ENCODE assay signal across 17 cellular contexts in genomic region chr2:226307440-226308365, GRCh38.
A peak's percentile ranks its signal among the peaks of the same experiment; 100 is the strongest.
DNase-seq lines count a peak whose midpoint lies in the region; ATAC-seq and TF ChIP-seq lines count a peak whose summit lies in the region.
"Had no signal": no experiment of that assay in that cellular context is flagged by ENCODE, and none has a peak within 500 bp of the region (broad histone marks: within the 10 kb centered on the region; RNA-seq: fewer than 3 reads in every experiment).

No MANE protein-coding gene starts in this region.

- H3K27ac ChIP-seq in 22Rv1, result peak overlapping the region; percentile 79
- no peak overlapping the region for H3K27ac ChIP-seq in GM23338 (ENCODE audit: low read depth)
- peak overlapping the region; percentile 11 for H3K27ac ChIP-seq in hepatocyte
- no peak overlapping the region for H3K27ac ChIP-seq in neural progenitor cell
- H3K27ac ChIP-seq: RWPE1, SJCRH30 had no signal

- H3K4me1 ChIP-seq in GM23338 (ENCODE audit: insufficient read depth) (no peaks in the 10 kb centered on the region), hepatocyte (ENCODE audit: insufficient read depth) (no peaks in the 10 kb centered on the region), neural progenitor cell (no peaks in the 10 kb centered on the region)

- H3K4me3 ChIP-seq in GM23338, result no peak overlapping the region
- H3K4me3 ChIP-seq in hepatocyte, result no peak overlapping the region
- H3K4me3 ChIP-seq in neural progenitor cell, result no peak overlapping the region
- H3K4me3 ChIP-seq: K562, SJCRH30 had no signal

- 85% methylated on average over 6 of the region's 6 CpGs for WGBS in hepatocyte (ENCODE audit: low lambda C conversion rate, missing lambda C conversion rate)

- DNase-seq in GM23338 (ENCODE audit: low spot score) (no peak), hepatocyte (ENCODE audit: low spot score) (no peak), neural progenitor cell (ENCODE audit: low spot score) (no peak), putamen (ENCODE audit: low spot score) (no peak), T-helper 2 cell (no peak), NCI-H2107 treated with DMSO at 0.1 percent for 48 hours (lab: John Stamatoyannopoulos, UW; ENCODE audit: unreplicated experiment) (no peak)
- DNase-seq: C1 segment of cervical spinal cord, DMS153, MV-4-11, NCI-H1417, NCI-H187 treated with DMSO at 0.1 percent for 48 hours, NCI-H446 treated with DMSO at 0.1 percent for 48 hours, SJCRH30 had no signal

- no peak for TF ChIP-seq CTCF in 22Rv1 (IDR thresholded peaks at IDR 0.05)
- no peak for TF ChIP-seq CTCF in GM23338 (conservative IDR thresholded peaks at IDR 0.05; ENCODE audit: low read depth in 2 of 2)
- no peak for TF ChIP-seq CTCF in hepatocyte (IDR thresholded peaks at IDR 0.05; ENCODE audit: poor library complexity)
- TF ChIP-seq CTCF in neural progenitor cell (IDR thresholded peaks at IDR 0.05), result no peak

- H2AFZ ChIP-seq in GM23338, result no peak overlapping the region
- no peak overlapping the region for H2AFZ ChIP-seq in hepatocyte
- no peak overlapping the region for H2AFZ ChIP-seq in neural progenitor cell (replicated peaks)

- no peak for ATAC-seq in GM23338
- ATAC-seq in HG03039 (IDR thresholded peaks at IDR 0.05; ENCODE audit: unreplicated experiment), result no peak
- ATAC-seq: K562 had no signal

- H3K4me1 Mint-ChIP-seq in GM23338, result no peaks in the 10 kb centered on the region
- H3K4me1 Mint-ChIP-seq in neural progenitor cell, result peaks cover 5% of the 10 kb centered on the region

- no peaks in the 10 kb centered on the region for H3K36me3 ChIP-seq in GM23338 (ENCODE audit: insufficient read depth)
- no peaks in the 10 kb centered on the region for H3K36me3 ChIP-seq in hepatocyte (replicated peaks; ENCODE audit: insufficient read depth, low read depth)
- no peaks in the 10 kb centered on the region for H3K36me3 ChIP-seq in neural progenitor cell
- H3K36me3 ChIP-seq: SJCRH30 had no signal

- H3K9ac ChIP-seq in neural progenitor cell, result no peak overlapping the region

- no peaks in the 10 kb centered on the region for H3K9me3 ChIP-seq in hepatocyte (ENCODE audit: low read depth)
- H3K9me3 ChIP-seq in neural progenitor cell (ENCODE audit: low read depth), result no peaks in the 10 kb centered on the region

- H3K4me3 Mint-ChIP-seq in GM23338 (no peak overlapping the region), neural progenitor cell (no peak overlapping the region)

- H3K27me3 Mint-ChIP-seq in GM23338 (ENCODE audit: insufficient read depth, low read depth, poor library complexity) (no peaks in the 10 kb centered on the region), neural progenitor cell (ENCODE audit: insufficient read depth, low read depth) (no peaks in the 10 kb centered on the region)

- 0 out of 2 replicates have a peak overlapping the region, but pooled peaks have one; percentile 40 for H3K27ac Mint-ChIP-seq in GM23338
- H3K27ac Mint-ChIP-seq in neural progenitor cell, result peak overlapping the region; percentile 5

- H3K36me3 Mint-ChIP-seq in GM23338 (ENCODE audit: low read depth) (no peaks in the 10 kb centered on the region), neural progenitor cell (no peaks in the 10 kb centered on the region)

- H3K27me3 ChIP-seq in GM23338 (ENCODE audit: insufficient read depth) (no peaks in the 10 kb centered on the region), hepatocyte (no peaks in the 10 kb centered on the region), neural progenitor cell (no peaks in the 10 kb centered on the region)
- H3K27me3 ChIP-seq: SJCRH30 had no signal

- no peaks in the 10 kb centered on the region for H3K9me3 Mint-ChIP-seq in GM23338
- no peaks in the 10 kb centered on the region for H3K9me3 Mint-ChIP-seq in neural progenitor cell

- H3F3A ChIP-seq in GM23338 (replicated peaks; ENCODE audit: low read depth) (no peaks in the 10 kb centered on the region), neural progenitor cell (ENCODE audit: low read depth) (no peaks in the 10 kb centered on the region)

- no peaks in the 10 kb centered on the region for H3K79me2 ChIP-seq in GM23338 (replicated peaks; ENCODE audit: insufficient read depth)
- no peaks in the 10 kb centered on the region for H3K79me2 ChIP-seq in hepatocyte
- no peaks in the 10 kb centered on the region for H3K79me2 ChIP-seq in neural progenitor cell (ENCODE audit: low read depth)

- H4K20me1 ChIP-seq in GM23338 (replicated peaks; ENCODE audit: insufficient read depth) (no peaks in the 10 kb centered on the region), hepatocyte (ENCODE audit: insufficient read depth, poor library complexity, severe bottlenecking) (no peaks in the 10 kb centered on the region), neural progenitor cell (ENCODE audit: low read depth) (no peaks in the 10 kb centered on the region)

- H3K4me2 ChIP-seq in GM23338, result no peak overlapping the region
- H3K4me2 ChIP-seq in hepatocyte, result no peak overlapping the region
- no peak overlapping the region for H3K4me2 ChIP-seq in neural progenitor cell

- H3K9me2 ChIP-seq in GM23338 (ENCODE audit: insufficient read depth), result no peaks in the 10 kb centered on the region
- H3K9me2 ChIP-seq in hepatocyte (replicated peaks; ENCODE audit: insufficient read depth), result no peaks in the 10 kb centered on the region

TF ChIP-seq in GM23338, 12 proteins besides CTCF, POLR2A, EP300 and RAD21:
- TF ChIP-seq ZNF114 (CRISPR knock-in tag; IDR thresholded peaks at IDR 0.05) (no peak), POLR2AphosphoS5 (IDR thresholded peaks at IDR 0.05; ENCODE audit: low read depth) (no peak), CREB1 (CRISPR knock-in tag; IDR thresholded peaks at IDR 0.05; ENCODE audit: low read depth) (no peak), NANOG (IDR thresholded peaks at IDR 0.05; ENCODE audit: borderline replicate concordance) (no peak)

Comparison
In these comparisons a context has a peak if more than half of its experiments do, and no peak if none do; other contexts are left out.
1. H3K27ac ChIP-seq: peak in 22Rv1 (single experiment) and hepatocyte (single experiment); none in GM23338 (single experiment) and neural progenitor cell (single experiment).